23 cellular contexts compared by ENCODE assay signal in the genomic region with DNA sequence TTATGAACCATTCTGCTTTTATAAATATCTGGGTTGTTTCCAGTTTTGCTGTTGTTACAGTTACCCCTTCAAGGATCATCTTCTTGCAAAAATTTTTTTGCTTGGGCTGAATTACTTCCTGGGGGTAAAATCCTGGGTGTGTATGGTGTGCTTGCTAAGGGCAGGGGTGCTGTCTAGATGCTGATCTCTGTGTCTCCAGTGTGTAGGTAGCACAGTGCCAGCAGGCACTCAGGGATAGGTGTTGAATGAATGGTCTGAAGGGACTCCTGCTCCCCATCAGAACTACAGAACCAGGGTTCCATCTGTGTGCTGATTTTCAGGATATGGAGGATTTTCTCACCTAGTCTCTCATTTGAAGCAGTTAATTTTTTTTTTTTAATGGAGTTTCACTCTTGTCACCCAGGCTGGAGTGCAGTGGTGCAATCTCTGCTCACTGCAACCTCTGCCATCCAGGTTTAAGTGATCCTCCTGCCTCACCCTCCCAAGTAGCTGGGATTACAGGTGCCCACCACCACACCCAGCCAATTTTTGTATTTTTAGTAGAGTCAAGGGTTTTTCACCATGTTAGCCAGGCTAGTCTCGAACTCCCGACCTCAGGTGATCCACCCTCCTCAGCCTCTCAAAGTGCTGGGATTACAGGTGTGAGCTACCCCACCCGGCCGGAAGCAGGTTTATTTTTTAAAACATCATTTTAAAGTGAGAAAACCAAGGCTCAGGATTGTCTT. TPM values are rescaled to one million over a fixed set of nuclear protein-coding genes. Genes with fewer than 3 reads are reported as not detected.
A peak's percentile ranks its signal among the peaks of the same experiment; 100 is the strongest.
DNase-seq lines count a peak whose midpoint lies in the region; ATAC-seq, FAIRE-seq and TF ChIP-seq lines count a peak whose summit lies in the region.
"Had no signal": no experiment of that assay in that cellular context is flagged by ENCODE, and none has a peak within 500 bp of the region (broad histone marks: within the 10 kb centered on the region; RNA-seq: fewer than 3 reads in every experiment).

No MANE protein-coding gene starts in this region.

- no peak overlapping the region for H3K4me3 ChIP-seq in CD8-positive, alpha-beta T cell (ENCODE audit: low read depth, low read length)
- peak overlapping the region; percentile 21 for H3K4me3 ChIP-seq in naive thymus-derived CD4-positive, alpha-beta T cell (ENCODE audit: low read length)
- no peak overlapping the region for H3K4me3 ChIP-seq in pancreas
- no peak overlapping the region for H3K4me3 ChIP-seq in mesendoderm (ENCODE audit: low read length)
- H3K4me3 ChIP-seq: cardiac muscle cell, uterus had no signal

- H3K27me3 Mint-ChIP-seq in activated CD4-positive, alpha-beta T cell treated with anti-CD3 and anti-CD28 coated beads for 36 hours: no peaks in the 10 kb centered on the region
- H3K27me3 Mint-ChIP-seq in CD8-positive, alpha-beta T cell (ENCODE audit: low read depth): no peaks in the 10 kb centered on the region
- no peaks in the 10 kb centered on the region for H3K27me3 Mint-ChIP-seq in activated T-helper 1 cell treated with anti-CD3 and anti-CD28 coated beads, Interleukin-12 subunit alpha, Interleukin-12 subunit beta, Interleukin-2, Interleukin-4 antibody, amounts not matched to agents 30 ng/mL and 10 ng/mL and 1 ng/mL, durations not matched to agents 14 hours and 24 hours and 36 hours (ENCODE audit: insufficient read depth)
- H3K27me3 Mint-ChIP-seq in naive thymus-derived CD4-positive, alpha-beta T cell: no peaks in the 10 kb centered on the region

- H3K4ac ChIP-seq in mesendoderm (ENCODE audit: low read depth, low read length): no peak overlapping the region

- H3K4me2 ChIP-seq in mesendoderm (ENCODE audit: low read length): no peak overlapping the region

- no peak overlapping the region for H3K18ac ChIP-seq in mesendoderm (ENCODE audit: low read length)

- no peak overlapping the region for H4K8ac ChIP-seq in mesendoderm (ENCODE audit: low read depth, low read length)

- H2BK5ac ChIP-seq in mesendoderm (ENCODE audit: low read length): no peak overlapping the region

- H3K27me3 ChIP-seq in CD8-positive, alpha-beta T cell (ENCODE audit: insufficient read depth, low read length): no peaks in the 10 kb centered on the region
- no peaks in the 10 kb centered on the region for H3K27me3 ChIP-seq in naive thymus-derived CD4-positive, alpha-beta T cell (ENCODE audit: control insufficient read depth in 2 of 2, insufficient read depth in 2 of 2, low read length in 2 of 2)
- H3K27me3 ChIP-seq in pancreas (peaks cover 0 to 4% (median 0%) of the 10 kb centered on the region in 4 donors), mesendoderm (ENCODE audit: insufficient read depth, low read length, poor library complexity) (no peaks in the 10 kb centered on the region)
- H3K27me3 ChIP-seq: cardiac muscle cell, uterus had no signal

- ATAC-seq in activated CD4-positive, alpha-beta T cell treated with anti-CD3 and anti-CD28 coated beads for 36 hours: no peak
- ATAC-seq in CD8-positive, alpha-beta T cell: no peak
- peak; percentile 41 for ATAC-seq in naive thymus-derived CD4-positive, alpha-beta T cell
- ATAC-seq in pancreas (no peak), HG02981 (IDR thresholded peaks at IDR 0.05; ENCODE audit: unreplicated experiment) (no peak)
- ATAC-seq: esophagus mucosa, HepG2 had no signal

- no peaks in the 10 kb centered on the region for H3K79me2 ChIP-seq in mesendoderm (ENCODE audit: control insufficient read depth, insufficient read depth, low read length)

- WGBS in pancreas, 2 donors: 55 to 68% methylated on average over 4 of the region's 4 CpGs
- WGBS in mesendoderm (ENCODE audit: extremely low coverage, insufficient coverage, low lambda C conversion rate): no CpG with 5 or more reads among the region's 4 CpGs

- no peak overlapping the region for H4K5ac ChIP-seq in mesendoderm (ENCODE audit: low read length)

- H3K27ac Mint-ChIP-seq in activated CD4-positive, alpha-beta T cell treated with anti-CD3 and anti-CD28 coated beads for 36 hours: peak overlapping the region; percentile 88
- peak overlapping the region; percentile 41 for H3K27ac Mint-ChIP-seq in CD8-positive, alpha-beta T cell
- peak overlapping the region; percentile 85 for H3K27ac Mint-ChIP-seq in activated T-helper 1 cell treated with anti-CD3 and anti-CD28 coated beads, Interleukin-12 subunit alpha, Interleukin-12 subunit beta, Interleukin-2, Interleukin-4 antibody, amounts not matched to agents 30 ng/mL and 10 ng/mL and 1 ng/mL, durations not matched to agents 14 hours and 24 hours and 36 hours
- H3K27ac Mint-ChIP-seq in naive thymus-derived CD4-positive, alpha-beta T cell: peak overlapping the region; percentile 51 to 93 (median 86)
- H3K27ac Mint-ChIP-seq: memory B cell, nephron had no signal

- H3K56ac ChIP-seq in mesendoderm (ENCODE audit: low read length): no peak overlapping the region

- peak overlapping the region; percentile 47 for H3K4me3 Mint-ChIP-seq in activated CD4-positive, alpha-beta T cell treated with anti-CD3 and anti-CD28 coated beads for 36 hours
- peak overlapping the region; percentile 72 for H3K4me3 Mint-ChIP-seq in CD8-positive, alpha-beta T cell
- peak overlapping the region; percentile 47 for H3K4me3 Mint-ChIP-seq in activated T-helper 1 cell treated with anti-CD3 and anti-CD28 coated beads, Interleukin-12 subunit alpha, Interleukin-12 subunit beta, Interleukin-2, Interleukin-4 antibody, amounts not matched to agents 30 ng/mL and 10 ng/mL and 1 ng/mL, durations not matched to agents 14 hours and 24 hours and 36 hours
- H3K4me3 Mint-ChIP-seq in naive thymus-derived CD4-positive, alpha-beta T cell: peak overlapping the region; percentile 57 to 81 (median 72)
- H3K4me3 Mint-ChIP-seq: memory B cell, nephron had no signal

- no peaks in the 10 kb centered on the region for H3K9me3 ChIP-seq in CD8-positive, alpha-beta T cell (ENCODE audit: low read length)
- no peaks in the 10 kb centered on the region for H3K9me3 ChIP-seq in naive thymus-derived CD4-positive, alpha-beta T cell (ENCODE audit: control insufficient read depth in 2 of 3, low read length in 3 of 3)
- no peaks in the 10 kb centered on the region for H3K9me3 ChIP-seq in pancreas
- H3K9me3 ChIP-seq: BE2C, uterus had no signal

- H3K36me3 Mint-ChIP-seq in activated CD4-positive, alpha-beta T cell treated with anti-CD3 and anti-CD28 coated beads for 36 hours (ENCODE audit: low read depth): peaks cover 22% of the 10 kb centered on the region
- H3K36me3 Mint-ChIP-seq in CD8-positive, alpha-beta T cell: no peaks in the 10 kb centered on the region
- peaks cover 5% of the 10 kb centered on the region for H3K36me3 Mint-ChIP-seq in activated T-helper 1 cell treated with anti-CD3 and anti-CD28 coated beads, Interleukin-12 subunit alpha, Interleukin-12 subunit beta, Interleukin-2, Interleukin-4 antibody, amounts not matched to agents 30 ng/mL and 10 ng/mL and 1 ng/mL, durations not matched to agents 14 hours and 24 hours and 36 hours (ENCODE audit: low read depth)
- peaks cover 0 to 9% (median 0%) of the 10 kb centered on the region in 5 donors for H3K36me3 Mint-ChIP-seq in naive thymus-derived CD4-positive, alpha-beta T cell

- CTCF ChIA-PET in activated CD4-positive, alpha-beta T cell treated with anti-CD3 and anti-CD28 coated beads for 36 hours (lab: Charles Lee): interaction anchor here (0.5 to 3.2 kb wide), 14 partner anchors 11 to 101 kb away, joined by 3 to 24 read pairs (median 4); a partner anchor contains a TSS
- CTCF ChIA-PET in CD8-positive, alpha-beta T cell (lab: Charles Lee): interaction anchor here (1.0 to 1.6 kb wide), 3 partner anchors 17 to 146 kb away, joined by 3 to 9 read pairs (median 7); no protein-coding TSS in a partner anchor
- CTCF ChIA-PET in naive thymus-derived CD4-positive, alpha-beta T cell (lab: Charles Lee): interaction anchor here (0.9 to 1.7 kb wide), 4 partner anchors 9 to 24 kb away, joined by 3 to 9 read pairs (median 4); no protein-coding TSS in a partner anchor

- no peak for FAIRE-seq in pancreas (lab: Jason Lieb, UNC)
- FAIRE-seq: A204.1, HepG2 had no signal

- no peak overlapping the region for H2AK5ac ChIP-seq in mesendoderm (ENCODE audit: low read length)

- POLR2A ChIA-PET in activated CD4-positive, alpha-beta T cell treated with anti-CD3 and anti-CD28 coated beads for 36 hours (lab: Charles Lee): interaction anchor here (0.5 to 2.1 kb wide), 12 partner anchors 9 to 86 kb away, joined by 3 to 10 read pairs (median 4); a partner anchor contains a TSS
- POLR2A ChIA-PET in CD8-positive, alpha-beta T cell (lab: Charles Lee): interaction anchor here (0.7 to 2.5 kb wide), 8 partner anchors 9 to 39 kb away, joined by 3 to 13 read pairs (median 4); a partner anchor contains a TSS
- POLR2A ChIA-PET in naive thymus-derived CD4-positive, alpha-beta T cell (lab: Charles Lee): interaction anchor here (0.8 to 3.2 kb wide), 14 partner anchors 9 to 105 kb away, joined by 3 to 27 read pairs (median 4); a partner anchor contains a TSS

- no peak overlapping the region for H3K9ac ChIP-seq in mesendoderm (ENCODE audit: low read length)

- H3K4me1 Mint-ChIP-seq in activated CD4-positive, alpha-beta T cell treated with anti-CD3 and anti-CD28 coated beads for 36 hours: peaks cover 70% of the 10 kb centered on the region
- H3K4me1 Mint-ChIP-seq in CD8-positive, alpha-beta T cell (ENCODE audit: low read depth): peaks cover 48% of the 10 kb centered on the region
- H3K4me1 Mint-ChIP-seq in activated T-helper 1 cell treated with anti-CD3 and anti-CD28 coated beads, Interleukin-12 subunit alpha, Interleukin-12 subunit beta, Interleukin-2, Interleukin-4 antibody, amounts not matched to agents 30 ng/mL and 10 ng/mL and 1 ng/mL, durations not matched to agents 14 hours and 24 hours and 36 hours (ENCODE audit: low read depth): peaks cover 69% of the 10 kb centered on the region
- peaks cover 29 to 72% (median 67%) of the 10 kb centered on the region in 7 donors for H3K4me1 Mint-ChIP-seq in naive thymus-derived CD4-positive, alpha-beta T cell
- H3K4me1 Mint-ChIP-seq: nephron had no signal

- no peak for DNase-seq in activated CD4-positive, alpha-beta T cell treated with anti-CD3 and anti-CD28 coated beads for 36 hours
- DNase-seq in activated CD4-positive, alpha-beta T cell treated with anti-CD3 and anti-CD28 coated beads for 1 hour: no peak
- DNase-seq in CD8-positive, alpha-beta T cell: peak in 1 of 7 experiments; percentile 46
- DNase-seq in activated T-helper 1 cell treated with anti-CD3 and anti-CD28 coated beads, Interleukin-12 subunit alpha, Interleukin-12 subunit beta, Interleukin-2, Interleukin-4 antibody, amounts not matched to agents 30 ng/mL and 10 ng/mL and 1 ng/mL, durations not matched to agents 14 hours and 24 hours and 36 hours (ENCODE audit: low spot score): no peak
- DNase-seq in naive thymus-derived CD4-positive, alpha-beta T cell: no peak
- DNase-seq in pancreas (no peak), mesendoderm (no peak)
- DNase-seq: BE2C, DMS 273 treated with DMSO at 0.1 percent for 48 hours, NCI-H1417, NCI-H510A treated with DMSO at 0.1 percent for 48 hours, uterus had no signal

- no peaks in the 10 kb centered on the region for H3K79me1 ChIP-seq in mesendoderm (ENCODE audit: low read length)

- no peak overlapping the region for H2BK120ac ChIP-seq in mesendoderm (ENCODE audit: low read depth, low read length)

- H3K4me1 ChIP-seq in CD8-positive, alpha-beta T cell (ENCODE audit: insufficient read depth, low read length): peaks cover 21% of the 10 kb centered on the region
- peaks cover 11 to 27% of the 10 kb centered on the region in 2 donors for H3K4me1 ChIP-seq in naive thymus-derived CD4-positive, alpha-beta T cell (ENCODE audit: control insufficient read depth in 2 of 2, insufficient read depth in 2 of 2, low read length in 2 of 2)
- H3K4me1 ChIP-seq in pancreas (no peaks in the 10 kb centered on the region), mesendoderm (ENCODE audit: control insufficient read depth, low read depth, low read length) (no peaks in the 10 kb centered on the region)
- H3K4me1 ChIP-seq: BE2C, uterus had no signal

- intact Hi-C loops in activated CD4-positive, alpha-beta T cell treated with anti-CD3 and anti-CD28 coated beads for 36 hours (cut with DNase I, micrococcal nuclease): loop anchor here in 1 of 2 experiments (1.0 kb wide), 1 partner anchor 185 kb away; no protein-coding TSS in a partner anchor
- intact Hi-C loops in CD8-positive, alpha-beta T cell (cut with DNase I, micrococcal nuclease): no loop called here
- intact Hi-C loops in activated T-helper 1 cell treated with anti-CD3 and anti-CD28 coated beads, Interleukin-12 subunit alpha, Interleukin-12 subunit beta, Interleukin-2, Interleukin-4 antibody, amounts not matched to agents 30 ng/mL and 10 ng/mL and 1 ng/mL, durations not matched to agents 14 hours and 24 hours and 36 hours (cut with micrococcal nuclease): loop anchor here (1.0 to 2.0 kb wide), 2 partner anchors 7 to 14 kb away; a partner anchor contains a TSS
- intact Hi-C loops in naive thymus-derived CD4-positive, alpha-beta T cell (cut with micrococcal nuclease): loop anchor here (1.0 kb wide), 4 partner anchors 7 to 15 kb away; no protein-coding TSS in a partner anchor
- intact Hi-C loops in pancreas (cut with DNase I): no loop called here

- H3K9me3 Mint-ChIP-seq in activated CD4-positive, alpha-beta T cell treated with anti-CD3 and anti-CD28 coated beads for 36 hours (ENCODE audit: low read depth): peaks cover 10% of the 10 kb centered on the region
- H3K9me3 Mint-ChIP-seq in CD8-positive, alpha-beta T cell: peaks cover 4% of the 10 kb centered on the region
- H3K9me3 Mint-ChIP-seq in activated T-helper 1 cell treated with anti-CD3 and anti-CD28 coated beads, Interleukin-12 subunit alpha, Interleukin-12 subunit beta, Interleukin-2, Interleukin-4 antibody, amounts not matched to agents 30 ng/mL and 10 ng/mL and 1 ng/mL, durations not matched to agents 14 hours and 24 hours and 36 hours: peaks cover 10% of the 10 kb centered on the region
- H3K9me3 Mint-ChIP-seq in naive thymus-derived CD4-positive, alpha-beta T cell: peaks cover 0 to 12% (median 6%) of the 10 kb centered on the region in 11 donors
- H3K9me3 Mint-ChIP-seq: nephron had no signal

- no peaks in the 10 kb centered on the region for H3K36me3 ChIP-seq in CD8-positive, alpha-beta T cell (ENCODE audit: insufficient read depth, low read length)
- no peaks in the 10 kb centered on the region for H3K36me3 ChIP-seq in naive thymus-derived CD4-positive, alpha-beta T cell (ENCODE audit: control insufficient read depth in 2 of 3, insufficient read depth in 3 of 3, low read length in 3 of 3)
- H3K36me3 ChIP-seq in pancreas (no peaks in the 10 kb centered on the region), mesendoderm (ENCODE audit: control insufficient read depth, insufficient read depth, low read length) (no peaks in the 10 kb centered on the region)
- H3K36me3 ChIP-seq: BE2C, cardiac muscle cell, uterus had no signal

- no peak overlapping the region for H3K23ac ChIP-seq in mesendoderm (ENCODE audit: low read length)

- TF ChIP-seq CTCF in CD8-positive, alpha-beta T cell (IDR thresholded peaks at IDR 0.05): no peak
- no peak for TF ChIP-seq CTCF in pancreas (IDR thresholded peaks at IDR 0.05)

- H2BK15ac ChIP-seq in mesendoderm (replicated peaks; ENCODE audit: low read depth): no peak overlapping the region

- H3K27ac ChIP-seq in CD8-positive, alpha-beta T cell (ENCODE audit: low read depth, low read length): no peak overlapping the region
- H3K27ac ChIP-seq in naive thymus-derived CD4-positive, alpha-beta T cell (ENCODE audit: low read depth, low read length): peak overlapping the region; percentile 62
- H3K27ac ChIP-seq in pancreas (no peak overlapping the region), mesendoderm (ENCODE audit: low read depth, low read length) (no peak overlapping the region)
- H3K27ac ChIP-seq: cardiac muscle cell, uterus had no signal

RNA-seq across cellular contexts. Expression of a gene that starts 0.6 kb away (rescaled TPM):
- total RNA-seq in activated CD4-positive, alpha-beta T cell treated with anti-CD3 and anti-CD28 coated beads for 36 hours: under 1 TPM; 0.79 to 0.82 TPM
- total RNA-seq in CD8-positive, alpha-beta T cell: not detected
- 0.27 and 0.31 TPM in 2 replicates for total RNA-seq in activated T-helper 1 cell treated with anti-CD3 and anti-CD28 coated beads, Interleukin-12 subunit alpha, Interleukin-12 subunit beta, Interleukin-2, Interleukin-4 antibody, amounts not matched to agents 30 ng/mL and 10 ng/mL and 1 ng/mL, durations not matched to agents 14 hours and 24 hours and 36 hours
- not detected for total RNA-seq in naive thymus-derived CD4-positive, alpha-beta T cell
- under 1 TPM in 1 of 2 donors, not detected in 1; 0.07 TPM for polyA plus RNA-seq in naive thymus-derived CD4-positive, alpha-beta T cell
- not detected for total RNA-seq in pancreas
- not detected for polyA plus RNA-seq in pancreas
- not detected for polyA plus RNA-seq in mesendoderm (2013, experiment 1 of 2)
- not detected for polyA plus RNA-seq in mesendoderm (2013, experiment 2 of 2)
- total RNA-seq: cardiac muscle cell, esophagus mucosa, H4, HepG2, posterior vena cava, skeletal muscle tissue, subcutaneous adipose tissue, uterus had no signal
- polyA plus RNA-seq: cardiac muscle cell, HepG2 had no signal

RNA-seq across cellular contexts. Expression of a gene that starts 14.0 kb away (rescaled TPM):
- 100 to 1,000 TPM; 208 to 249 TPM for total RNA-seq in activated CD4-positive, alpha-beta T cell treated with anti-CD3 and anti-CD28 coated beads for 36 hours
- 100 to 1,000 TPM; 222 to 231 TPM for total RNA-seq in CD8-positive, alpha-beta T cell
- 251 and 259 TPM in 2 replicates for total RNA-seq in activated T-helper 1 cell treated with anti-CD3 and anti-CD28 coated beads, Interleukin-12 subunit alpha, Interleukin-12 subunit beta, Interleukin-2, Interleukin-4 antibody, amounts not matched to agents 30 ng/mL and 10 ng/mL and 1 ng/mL, durations not matched to agents 14 hours and 24 hours and 36 hours
- total RNA-seq in naive thymus-derived CD4-positive, alpha-beta T cell: 100 to 1,000 TPM; 278 to 481 (median 324) TPM
- polyA plus RNA-seq in naive thymus-derived CD4-positive, alpha-beta T cell: 100 to 1,000 TPM; 183 to 245 TPM
- total RNA-seq in pancreas: 1 to 10 TPM in 1 of 6 donors, under 1 TPM in 5; 0.43 to 1.3 (median 0.80) TPM
- polyA plus RNA-seq in pancreas: under 1 TPM; 0.26 to 0.30 TPM
- 0.15 TPM for polyA plus RNA-seq in mesendoderm (2013, experiment 1 of 2)
- polyA plus RNA-seq in mesendoderm (2013, experiment 2 of 2): 0.14 TPM
- total RNA-seq: cardiac muscle cell, HepG2 had no signal
- polyA plus RNA-seq: cardiac muscle cell had no signal

RNA-seq across cellular contexts. Expression of a gene that starts 24.0 kb away (rescaled TPM):
- total RNA-seq in activated CD4-positive, alpha-beta T cell treated with anti-CD3 and anti-CD28 coated beads for 36 hours: 10 to 100 TPM in 1 of 2 experiments, 1 to 10 TPM in 1; 10.0 to 16.9 TPM
- total RNA-seq in CD8-positive, alpha-beta T cell: 1 to 10 TPM; 5.4 to 5.9 TPM
- 15.0 and 15.5 TPM in 2 replicates for total RNA-seq in activated T-helper 1 cell treated with anti-CD3 and anti-CD28 coated beads, Interleukin-12 subunit alpha, Interleukin-12 subunit beta, Interleukin-2, Interleukin-4 antibody, amounts not matched to agents 30 ng/mL and 10 ng/mL and 1 ng/mL, durations not matched to agents 14 hours and 24 hours and 36 hours
- 10 to 100 TPM in 3 of 5 experiments, 1 to 10 TPM in 2; 5.8 to 18.5 (median 14.2) TPM for total RNA-seq in naive thymus-derived CD4-positive, alpha-beta T cell
- polyA plus RNA-seq in naive thymus-derived CD4-positive, alpha-beta T cell: 10 to 100 TPM; 13.5 to 20.5 TPM
- total RNA-seq in pancreas: 1 to 10 TPM; 3.7 to 5.7 (median 4.4) TPM
- 10 to 100 TPM in 1 of 2 donors, 1 to 10 TPM in 1; 7.1 to 13.2 TPM for polyA plus RNA-seq in pancreas
- 10.4 TPM for polyA plus RNA-seq in mesendoderm (2013, experiment 1 of 2)
- 9.8 TPM for polyA plus RNA-seq in mesendoderm (2013, experiment 2 of 2)

RNA-seq across cellular contexts. Expression of a gene that starts 57.8 kb away (rescaled TPM):
- total RNA-seq in activated CD4-positive, alpha-beta T cell treated with anti-CD3 and anti-CD28 coated beads for 36 hours: 10 to 100 TPM; 12.6 to 15.9 TPM
- total RNA-seq in CD8-positive, alpha-beta T cell: 1 to 10 TPM; 1.6 to 3.8 TPM
- 128 and 129 TPM in 2 replicates for total RNA-seq in activated T-helper 1 cell treated with anti-CD3 and anti-CD28 coated beads, Interleukin-12 subunit alpha, Interleukin-12 subunit beta, Interleukin-2, Interleukin-4 antibody, amounts not matched to agents 30 ng/mL and 10 ng/mL and 1 ng/mL, durations not matched to agents 14 hours and 24 hours and 36 hours
- total RNA-seq in naive thymus-derived CD4-positive, alpha-beta T cell: 100 to 1,000 TPM in 1 of 5 experiments, 10 to 100 TPM in 1, 1 to 10 TPM in 3; 5.1 to 110 (median 5.5) TPM
- polyA plus RNA-seq in naive thymus-derived CD4-positive, alpha-beta T cell: 1 to 10 TPM; 2.2 to 4.7 TPM
- total RNA-seq in pancreas: 10 to 100 TPM in 1 of 6 donors, 1 to 10 TPM in 2, under 1 TPM in 3; 0.74 to 10.3 (median 1.4) TPM
- polyA plus RNA-seq in pancreas: 1 to 10 TPM in 1 of 2 donors, under 1 TPM in 1; 0.72 to 1.2 TPM
- 0.08 TPM for polyA plus RNA-seq in mesendoderm (2013, experiment 1 of 2)
- polyA plus RNA-seq in mesendoderm (2013, experiment 2 of 2): 0.03 TPM
- polyA plus RNA-seq: cardiac muscle cell had no signal

Comparison
In these comparisons a context has a peak if more than half of its experiments do, and no peak if none do; other contexts are left out.
1. RNA of a gene that starts 14.0 kb away (total RNA-seq): 278 to 481 TPM in naive thymus-derived CD4-positive, alpha-beta T cell, 251 to 259 TPM in activated T-helper 1 cell treated with anti-CD3 and anti-CD28 coated beads, Interleukin-12 subunit alpha, Interleukin-12 subunit beta, Interleukin-2, Interleukin-4 antibody, amounts not matched to agents 30 ng/mL and 10 ng/mL and 1 ng/mL, durations not matched to agents 14 hours and 24 hours and 36 hours, 208 to 249 TPM in activated CD4-positive, alpha-beta T cell treated with anti-CD3 and anti-CD28 coated beads for 36 hours and 222 to 231 TPM in CD8-positive, alpha-beta T cell; 0.43 to 1.3 TPM in pancreas; every median in the first group is over 10 times any median in the second.
2. intact Hi-C loops: an anchor here in activated T-helper 1 cell treated with anti-CD3 and anti-CD28 coated beads, Interleukin-12 subunit alpha, Interleukin-12 subunit beta, Interleukin-2, Interleukin-4 antibody, amounts not matched to agents 30 ng/mL and 10 ng/mL and 1 ng/mL, durations not matched to agents 14 hours and 24 hours and 36 hours (1.0 to 2.0 kb wide) and naive thymus-derived CD4-positive, alpha-beta T cell (1.0 kb wide); none called in CD8-positive, alpha-beta T cell and pancreas.
3. Peak in every context shown above with its lines, with median percentiles within 50 percentile points of each other: H3K27ac Mint-ChIP-seq and H3K4me3 Mint-ChIP-seq.